Comparison of ENCODE assay signal across 1 cellular context in the genomic region with DNA sequence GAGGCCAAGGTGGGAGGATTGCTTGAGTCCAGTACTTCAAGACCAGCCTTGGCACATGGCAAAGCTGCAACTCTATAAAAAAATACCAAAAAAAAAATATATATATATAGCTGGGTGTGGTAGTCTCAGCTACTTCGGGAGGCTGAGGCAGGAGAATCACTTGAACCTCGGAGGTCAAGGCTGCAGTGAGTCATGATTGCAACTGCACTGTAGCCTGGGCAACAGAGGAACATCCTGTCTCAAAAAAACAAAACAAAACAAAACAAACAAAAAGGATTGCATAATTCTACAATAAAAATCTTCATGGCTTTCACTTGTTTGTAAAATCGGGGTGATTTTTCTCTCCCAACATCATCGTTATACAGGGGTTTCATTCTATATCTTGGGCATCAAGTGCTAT.
TF ChIP-seq lines count a peak whose summit lies in the region.

No MANE protein-coding gene starts in this region.

TF ChIP-seq in HepG2, 621 proteins besides CTCF, POLR2A, EP300 and RAD21 (continued from another document and continues in another):
- TF ChIP-seq, protein P1, sequence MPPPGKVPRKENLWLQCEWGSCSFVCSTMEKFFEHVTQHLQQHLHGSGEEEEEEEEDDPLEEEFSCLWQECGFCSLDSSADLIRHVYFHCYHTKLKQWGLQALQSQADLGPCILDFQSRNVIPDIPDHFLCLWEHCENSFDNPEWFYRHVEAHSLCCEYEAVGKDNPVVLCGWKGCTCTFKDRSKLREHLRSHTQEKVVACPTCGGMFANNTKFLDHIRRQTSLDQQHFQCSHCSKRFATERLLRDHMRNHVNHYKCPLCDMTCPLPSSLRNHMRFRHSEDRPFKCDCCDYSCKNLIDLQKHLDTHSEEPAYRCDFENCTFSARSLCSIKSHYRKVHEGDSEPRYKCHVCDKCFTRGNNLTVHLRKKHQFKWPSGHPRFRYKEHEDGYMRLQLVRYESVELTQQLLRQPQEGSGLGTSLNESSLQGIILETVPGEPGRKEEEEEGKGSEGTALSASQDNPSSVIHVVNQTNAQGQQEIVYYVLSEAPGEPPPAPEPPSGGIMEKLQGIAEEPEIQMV (CRISPR knock-in tag; IDR thresholded peaks at IDR 0.05; ENCODE audit: low read depth): no peak
- TF ChIP-seq GATAD2A (CRISPR knock-in tag; IDR thresholded peaks at IDR 0.05) (peak; percentile 60), KLF12 (CRISPR knock-in tag; IDR thresholded peaks at IDR 0.05; ENCODE audit: borderline replicate concordance) (no peak), ZMYM3 (CRISPR knock-in tag; IDR thresholded peaks at IDR 0.05) (no peak), ZNF629 (CRISPR knock-in tag; conservative IDR thresholded peaks at IDR 0.05) (no peak), ZFP82 (CRISPR knock-in tag; IDR thresholded peaks at IDR 0.05; ENCODE audit: borderline replicate concordance) (no peak), PHF21A (CRISPR knock-in tag; IDR thresholded peaks at IDR 0.05) (no peak), ATF1 (CRISPR knock-in tag; IDR thresholded peaks at IDR 0.05) (no peak), SMAD9 (CRISPR knock-in tag; IDR thresholded peaks at IDR 0.05) (no peak), ASH2L (IDR thresholded peaks at IDR 0.05; ENCODE audit: insufficient read length, low read depth, low read length) (no peak), NPAS2 (CRISPR knock-in tag; IDR thresholded peaks at IDR 0.05; ENCODE audit: borderline replicate concordance) (no peak), TEAD2 (CRISPR knock-in tag; IDR thresholded peaks at IDR 0.05) (no peak), CAMTA2 (CRISPR knock-in tag; IDR thresholded peaks at IDR 0.05; ENCODE audit: borderline replicate concordance) (no peak), MIER2 (CRISPR knock-in tag; IDR thresholded peaks at IDR 0.05) (no peak), MZF1 (CRISPR knock-in tag; IDR thresholded peaks at IDR 0.05; ENCODE audit: borderline replicate concordance) (no peak), PHB2 (IDR thresholded peaks at IDR 0.05; ENCODE audit: partially characterized antibody) (no peak), TMF1 (CRISPR knock-in tag; IDR thresholded peaks at IDR 0.05; ENCODE audit: low read depth) (no peak), CBX1 (IDR thresholded peaks at IDR 0.05; ENCODE audit: low read depth) (no peak), ZNF367 (CRISPR knock-in tag; IDR thresholded peaks at IDR 0.05; ENCODE audit: borderline replicate concordance) (no peak), ZNF570 (CRISPR knock-in tag; IDR thresholded peaks at IDR 0.05; ENCODE audit: borderline replicate concordance) (no peak), STAT5B (CRISPR knock-in tag; IDR thresholded peaks at IDR 0.05) (no peak), FOSL2 (CRISPR knock-in tag; IDR thresholded peaks at IDR 0.05) (peak; percentile 96), ZNF777 (CRISPR knock-in tag; IDR thresholded peaks at IDR 0.05) (no peak), ZNF780A (CRISPR knock-in tag; IDR thresholded peaks at IDR 0.05) (no peak), NRL (CRISPR knock-in tag; IDR thresholded peaks at IDR 0.05; ENCODE audit: borderline replicate concordance) (no peak), YEATS4 (CRISPR knock-in tag; IDR thresholded peaks at IDR 0.05; ENCODE audit: borderline replicate concordance) (no peak), KDM3A (CRISPR knock-in tag; IDR thresholded peaks at IDR 0.05; ENCODE audit: low read depth) (no peak), HNRNPH1 (optimal IDR thresholded peaks at IDR 0.05; ENCODE audit: low read depth, low read length) (no peak)
- TF ChIP-seq, protein P2, sequence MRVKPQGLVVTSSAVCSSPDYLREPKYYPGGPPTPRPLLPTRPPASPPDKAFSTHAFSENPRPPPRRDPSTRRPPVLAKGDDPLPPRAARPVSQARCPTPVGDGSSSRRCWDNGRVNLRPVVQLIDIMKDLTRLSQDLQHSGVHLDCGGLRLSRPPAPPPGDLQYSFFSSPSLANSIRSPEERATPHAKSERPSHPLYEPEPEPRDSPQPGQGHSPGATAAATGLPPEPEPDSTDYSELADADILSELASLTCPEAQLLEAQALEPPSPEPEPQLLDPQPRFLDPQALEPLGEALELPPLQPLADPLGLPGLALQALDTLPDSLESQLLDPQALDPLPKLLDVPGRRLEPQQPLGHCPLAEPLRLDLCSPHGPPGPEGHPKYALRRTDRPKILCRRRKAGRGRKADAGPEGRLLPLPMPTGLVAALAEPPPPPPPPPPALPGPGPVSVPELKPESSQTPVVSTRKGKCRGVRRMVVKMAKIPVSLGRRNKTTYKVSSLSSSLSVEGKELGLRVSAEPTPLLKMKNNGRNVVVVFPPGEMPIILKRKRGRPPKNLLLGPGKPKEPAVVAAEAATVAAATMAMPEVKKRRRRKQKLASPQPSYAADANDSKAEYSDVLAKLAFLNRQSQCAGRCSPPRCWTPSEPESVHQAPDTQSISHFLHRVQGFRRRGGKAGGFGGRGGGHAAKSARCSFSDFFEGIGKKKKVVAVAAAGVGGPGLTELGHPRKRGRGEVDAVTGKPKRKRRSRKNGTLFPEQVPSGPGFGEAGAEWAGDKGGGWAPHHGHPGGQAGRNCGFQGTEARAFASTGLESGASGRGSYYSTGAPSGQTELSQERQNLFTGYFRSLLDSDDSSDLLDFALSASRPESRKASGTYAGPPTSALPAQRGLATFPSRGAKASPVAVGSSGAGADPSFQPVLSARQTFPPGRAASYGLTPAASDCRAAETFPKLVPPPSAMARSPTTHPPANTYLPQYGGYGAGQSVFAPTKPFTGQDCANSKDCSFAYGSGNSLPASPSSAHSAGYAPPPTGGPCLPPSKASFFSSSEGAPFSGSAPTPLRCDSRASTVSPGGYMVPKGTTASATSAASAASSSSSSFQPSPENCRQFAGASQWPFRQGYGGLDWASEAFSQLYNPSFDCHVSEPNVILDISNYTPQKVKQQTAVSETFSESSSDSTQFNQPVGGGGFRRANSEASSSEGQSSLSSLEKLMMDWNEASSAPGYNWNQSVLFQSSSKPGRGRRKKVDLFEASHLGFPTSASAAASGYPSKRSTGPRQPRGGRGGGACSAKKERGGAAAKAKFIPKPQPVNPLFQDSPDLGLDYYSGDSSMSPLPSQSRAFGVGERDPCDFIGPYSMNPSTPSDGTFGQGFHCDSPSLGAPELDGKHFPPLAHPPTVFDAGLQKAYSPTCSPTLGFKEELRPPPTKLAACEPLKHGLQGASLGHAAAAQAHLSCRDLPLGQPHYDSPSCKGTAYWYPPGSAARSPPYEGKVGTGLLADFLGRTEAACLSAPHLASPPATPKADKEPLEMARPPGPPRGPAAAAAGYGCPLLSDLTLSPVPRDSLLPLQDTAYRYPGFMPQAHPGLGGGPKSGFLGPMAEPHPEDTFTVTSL (CRISPR knock-in tag; IDR thresholded peaks at IDR 0.05; ENCODE audit: borderline replicate concordance): peak; percentile 24; the same call in 1 of the 2 replicates
- TF ChIP-seq, protein P3, sequence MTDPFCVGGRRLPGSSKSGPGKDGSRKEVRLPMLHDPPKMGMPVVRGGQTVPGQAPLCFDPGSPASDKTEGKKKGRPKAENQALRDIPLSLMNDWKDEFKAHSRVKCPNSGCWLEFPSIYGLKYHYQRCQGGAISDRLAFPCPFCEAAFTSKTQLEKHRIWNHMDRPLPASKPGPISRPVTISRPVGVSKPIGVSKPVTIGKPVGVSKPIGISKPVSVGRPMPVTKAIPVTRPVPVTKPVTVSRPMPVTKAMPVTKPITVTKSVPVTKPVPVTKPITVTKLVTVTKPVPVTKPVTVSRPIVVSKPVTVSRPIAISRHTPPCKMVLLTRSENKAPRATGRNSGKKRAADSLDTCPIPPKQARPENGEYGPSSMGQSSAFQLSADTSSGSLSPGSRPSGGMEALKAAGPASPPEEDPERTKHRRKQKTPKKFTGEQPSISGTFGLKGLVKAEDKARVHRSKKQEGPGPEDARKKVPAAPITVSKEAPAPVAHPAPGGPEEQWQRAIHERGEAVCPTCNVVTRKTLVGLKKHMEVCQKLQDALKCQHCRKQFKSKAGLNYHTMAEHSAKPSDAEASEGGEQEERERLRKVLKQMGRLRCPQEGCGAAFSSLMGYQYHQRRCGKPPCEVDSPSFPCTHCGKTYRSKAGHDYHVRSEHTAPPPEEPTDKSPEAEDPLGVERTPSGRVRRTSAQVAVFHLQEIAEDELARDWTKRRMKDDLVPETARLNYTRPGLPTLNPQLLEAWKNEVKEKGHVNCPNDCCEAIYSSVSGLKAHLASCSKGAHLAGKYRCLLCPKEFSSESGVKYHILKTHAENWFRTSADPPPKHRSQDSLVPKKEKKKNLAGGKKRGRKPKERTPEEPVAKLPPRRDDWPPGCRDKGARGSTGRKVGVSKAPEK (CRISPR knock-in tag; IDR thresholded peaks at IDR 0.05; ENCODE audit: borderline replicate concordance): no peak
- TF ChIP-seq, protein P4, sequence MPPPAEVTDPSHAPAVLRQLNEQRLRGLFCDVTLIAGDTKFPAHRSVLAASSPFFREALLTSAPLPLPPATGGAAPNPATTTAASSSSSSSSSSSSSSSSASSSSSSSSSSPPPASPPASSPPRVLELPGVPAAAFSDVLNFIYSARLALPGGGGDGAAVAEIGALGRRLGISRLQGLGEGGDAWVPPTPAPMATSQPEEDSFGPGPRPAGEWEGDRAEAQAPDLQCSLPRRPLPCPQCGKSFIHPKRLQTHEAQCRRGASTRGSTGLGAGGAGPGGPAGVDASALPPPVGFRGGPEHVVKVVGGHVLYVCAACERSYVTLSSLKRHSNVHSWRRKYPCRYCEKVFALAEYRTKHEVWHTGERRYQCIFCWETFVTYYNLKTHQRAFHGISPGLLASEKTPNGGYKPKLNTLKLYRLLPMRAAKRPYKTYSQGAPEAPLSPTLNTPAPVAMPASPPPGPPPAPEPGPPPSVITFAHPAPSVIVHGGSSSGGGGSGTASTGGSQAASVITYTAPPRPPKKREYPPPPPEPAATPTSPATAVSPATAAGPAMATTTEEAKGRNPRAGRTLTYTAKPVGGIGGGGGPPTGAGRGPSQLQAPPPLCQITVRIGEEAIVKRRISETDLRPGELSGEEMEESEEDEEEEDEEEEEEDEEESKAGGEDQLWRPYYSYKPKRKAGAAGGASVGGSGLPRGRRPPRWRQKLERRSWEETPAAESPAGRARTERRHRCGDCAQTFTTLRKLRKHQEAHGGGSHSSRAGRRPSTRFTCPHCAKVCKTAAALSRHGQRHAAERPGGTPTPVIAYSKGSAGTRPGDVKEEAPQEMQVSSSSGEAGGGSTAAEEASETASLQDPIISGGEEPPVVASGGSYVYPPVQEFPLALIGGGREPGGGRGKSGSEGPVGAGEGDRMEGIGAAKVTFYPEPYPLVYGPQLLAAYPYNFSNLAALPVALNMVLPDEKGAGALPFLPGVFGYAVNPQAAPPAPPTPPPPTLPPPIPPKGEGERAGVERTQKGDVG (CRISPR knock-in tag; IDR thresholded peaks at IDR 0.05; ENCODE audit: borderline replicate concordance): no peak
- TF ChIP-seq, protein P5, sequence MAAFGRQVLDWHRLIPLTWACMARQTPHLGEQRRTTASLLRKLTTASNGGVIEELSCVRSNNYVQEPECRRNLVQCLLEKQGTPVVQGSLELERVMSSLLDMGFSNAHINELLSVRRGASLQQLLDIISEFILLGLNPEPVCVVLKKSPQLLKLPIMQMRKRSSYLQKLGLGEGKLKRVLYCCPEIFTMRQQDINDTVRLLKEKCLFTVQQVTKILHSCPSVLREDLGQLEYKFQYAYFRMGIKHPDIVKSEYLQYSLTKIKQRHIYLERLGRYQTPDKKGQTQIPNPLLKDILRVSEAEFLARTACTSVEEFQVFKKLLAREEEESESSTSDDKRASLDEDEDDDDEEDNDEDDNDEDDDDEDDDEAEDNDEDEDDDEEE (CRISPR knock-in tag; IDR thresholded peaks at IDR 0.05): no peak
- TF ChIP-seq, protein P6, sequence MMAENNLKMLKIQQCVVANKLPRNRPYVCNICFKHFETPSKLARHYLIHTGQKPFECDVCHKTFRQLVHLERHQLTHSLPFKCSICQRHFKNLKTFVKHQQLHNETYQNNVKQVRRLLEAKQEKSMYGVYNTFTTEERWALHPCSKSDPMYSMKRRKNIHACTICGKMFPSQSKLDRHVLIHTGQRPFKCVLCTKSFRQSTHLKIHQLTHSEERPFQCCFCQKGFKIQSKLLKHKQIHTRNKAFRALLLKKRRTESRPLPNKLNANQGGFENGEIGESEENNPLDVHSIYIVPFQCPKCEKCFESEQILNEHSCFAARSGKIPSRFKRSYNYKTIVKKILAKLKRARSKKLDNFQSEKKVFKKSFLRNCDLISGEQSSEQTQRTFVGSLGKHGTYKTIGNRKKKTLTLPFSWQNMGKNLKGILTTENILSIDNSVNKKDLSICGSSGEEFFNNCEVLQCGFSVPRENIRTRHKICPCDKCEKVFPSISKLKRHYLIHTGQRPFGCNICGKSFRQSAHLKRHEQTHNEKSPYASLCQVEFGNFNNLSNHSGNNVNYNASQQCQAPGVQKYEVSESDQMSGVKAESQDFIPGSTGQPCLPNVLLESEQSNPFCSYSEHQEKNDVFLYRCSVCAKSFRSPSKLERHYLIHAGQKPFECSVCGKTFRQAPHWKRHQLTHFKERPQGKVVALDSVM (CRISPR knock-in tag; IDR thresholded peaks at IDR 0.05): peak; percentile 85
- TF ChIP-seq, protein P7, sequence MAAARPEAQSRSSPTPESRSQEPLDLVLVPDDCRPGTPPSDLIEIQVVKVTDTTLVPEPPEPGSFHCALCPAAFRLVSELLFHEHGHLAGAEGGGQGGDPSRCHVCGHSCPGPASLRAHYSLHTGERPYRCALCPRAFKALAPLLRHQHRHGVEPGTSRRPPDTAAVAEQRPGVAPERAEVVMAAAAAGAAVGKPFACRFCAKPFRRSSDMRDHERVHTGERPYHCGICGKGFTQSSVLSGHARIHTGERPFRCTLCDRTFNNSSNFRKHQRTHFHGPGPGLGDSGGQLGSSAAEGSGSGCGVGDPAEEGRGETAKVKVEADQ (CRISPR knock-in tag; IDR thresholded peaks at IDR 0.05; ENCODE audit: borderline replicate concordance): no peak
- TF ChIP-seq, protein P8, sequence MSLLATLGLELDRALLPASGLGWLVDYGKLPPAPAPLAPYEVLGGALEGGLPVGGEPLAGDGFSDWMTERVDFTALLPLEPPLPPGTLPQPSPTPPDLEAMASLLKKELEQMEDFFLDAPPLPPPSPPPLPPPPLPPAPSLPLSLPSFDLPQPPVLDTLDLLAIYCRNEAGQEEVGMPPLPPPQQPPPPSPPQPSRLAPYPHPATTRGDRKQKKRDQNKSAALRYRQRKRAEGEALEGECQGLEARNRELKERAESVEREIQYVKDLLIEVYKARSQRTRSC (CRISPR knock-in tag; IDR thresholded peaks at IDR 0.05; ENCODE audit: low read depth): no peak
- TF ChIP-seq, protein P9, sequence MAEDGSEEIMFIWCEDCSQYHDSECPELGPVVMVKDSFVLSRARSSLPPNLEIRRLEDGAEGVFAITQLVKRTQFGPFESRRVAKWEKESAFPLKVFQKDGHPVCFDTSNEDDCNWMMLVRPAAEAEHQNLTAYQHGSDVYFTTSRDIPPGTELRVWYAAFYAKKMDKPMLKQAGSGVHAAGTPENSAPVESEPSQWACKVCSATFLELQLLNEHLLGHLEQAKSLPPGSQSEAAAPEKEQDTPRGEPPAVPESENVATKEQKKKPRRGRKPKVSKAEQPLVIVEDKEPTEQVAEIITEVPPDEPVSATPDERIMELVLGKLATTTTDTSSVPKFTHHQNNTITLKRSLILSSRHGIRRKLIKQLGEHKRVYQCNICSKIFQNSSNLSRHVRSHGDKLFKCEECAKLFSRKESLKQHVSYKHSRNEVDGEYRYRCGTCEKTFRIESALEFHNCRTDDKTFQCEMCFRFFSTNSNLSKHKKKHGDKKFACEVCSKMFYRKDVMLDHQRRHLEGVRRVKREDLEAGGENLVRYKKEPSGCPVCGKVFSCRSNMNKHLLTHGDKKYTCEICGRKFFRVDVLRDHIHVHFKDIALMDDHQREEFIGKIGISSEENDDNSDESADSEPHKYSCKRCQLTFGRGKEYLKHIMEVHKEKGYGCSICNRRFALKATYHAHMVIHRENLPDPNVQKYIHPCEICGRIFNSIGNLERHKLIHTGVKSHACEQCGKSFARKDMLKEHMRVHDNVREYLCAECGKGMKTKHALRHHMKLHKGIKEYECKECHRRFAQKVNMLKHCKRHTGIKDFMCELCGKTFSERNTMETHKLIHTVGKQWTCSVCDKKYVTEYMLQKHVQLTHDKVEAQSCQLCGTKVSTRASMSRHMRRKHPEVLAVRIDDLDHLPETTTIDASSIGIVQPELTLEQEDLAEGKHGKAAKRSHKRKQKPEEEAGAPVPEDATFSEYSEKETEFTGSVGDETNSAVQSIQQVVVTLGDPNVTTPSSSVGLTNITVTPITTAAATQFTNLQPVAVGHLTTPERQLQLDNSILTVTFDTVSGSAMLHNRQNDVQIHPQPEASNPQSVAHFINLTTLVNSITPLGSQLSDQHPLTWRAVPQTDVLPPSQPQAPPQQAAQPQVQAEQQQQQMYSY (CRISPR knock-in tag; IDR thresholded peaks at IDR 0.05): no peak
